ENCODE assay signal across 9 cellular contexts in the genomic region with DNA sequence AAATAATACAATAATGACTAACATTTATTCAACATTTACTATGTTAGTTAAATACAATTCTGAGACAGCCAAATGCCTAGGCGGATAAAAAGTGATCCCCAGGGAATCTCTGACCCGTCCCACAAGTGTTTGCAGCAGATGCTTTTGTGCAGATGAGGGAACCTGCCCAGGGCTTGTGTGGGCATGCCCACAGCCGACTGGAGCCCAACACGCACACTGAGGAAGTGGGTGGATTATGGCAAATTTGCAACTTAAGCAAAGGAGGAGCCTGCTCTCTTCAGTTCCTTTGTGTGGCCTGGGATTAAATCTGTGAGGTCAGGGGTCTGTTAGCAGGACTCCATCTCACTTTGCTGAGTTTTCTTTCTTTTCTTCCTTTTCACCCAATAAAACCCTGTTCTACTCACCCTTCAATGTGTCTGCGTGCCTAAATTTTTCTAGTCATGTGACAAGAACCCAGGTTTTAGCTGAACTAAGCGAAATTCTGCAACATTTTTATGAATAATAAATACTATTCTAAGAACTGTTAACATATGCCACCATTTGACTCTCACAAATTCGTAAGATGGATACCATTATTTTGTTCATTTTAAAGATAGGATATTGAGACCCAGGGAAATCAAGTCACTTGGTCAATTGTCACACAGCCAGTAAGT. TPM values are rescaled to one million over a fixed set of nuclear protein-coding genes. Genes with fewer than 3 reads are reported as not detected.
DNase-seq lines count a peak whose midpoint lies in the region; ATAC-seq and TF ChIP-seq lines count a peak whose summit lies in the region.
"Had no signal": no experiment of that assay in that cellular context is flagged by ENCODE, and none has a peak within 500 bp of the region (broad histone marks: within the 10 kb centered on the region; RNA-seq: fewer than 3 reads in every experiment).

No MANE protein-coding gene starts in this region.

- intact Hi-C loops in spleen (cut with DNase I; ENCODE audit: low total_unique reads), result no loop called here

- no peak overlapping the region for H2AFZ ChIP-seq in mesenchymal stem cell (ENCODE audit: low read depth, low read length)

- no peak overlapping the region for H3K4me3 ChIP-seq in mesenchymal stem cell (ENCODE audit: insufficient read depth in 1 of 2, low read depth in 1 of 2, low read length in 2 of 2)
- no peak overlapping the region for H3K4me3 ChIP-seq in spleen

- H3K9me3 Mint-ChIP-seq in T-helper 2 cell treated with Interferon-gamma antibody and Interleukin-4, amounts not matched to agents 5 μg/mL and 100 μg/mL, for 36 hours, result no peaks in the 10 kb centered on the region
- H3K9me3 Mint-ChIP-seq in mesothelial cell of epicardium, result peaks cover 3% of the 10 kb centered on the region

- no peaks in the 10 kb centered on the region for H3K27me3 ChIP-seq in mesenchymal stem cell (ENCODE audit: control insufficient read depth in 1 of 2, insufficient read depth in 1 of 2, low read length in 2 of 2)
- peaks cover 0 to 30% (median 0%) of the 10 kb centered on the region in 7 donors for H3K27me3 ChIP-seq in spleen (replicated peaks in 1 of 7)

- H3K36me3 ChIP-seq in mesenchymal stem cell (ENCODE audit: control insufficient read depth in 1 of 2, insufficient read depth in 2 of 2, low read depth in 1 of 2, low read length in 2 of 2), result no peaks in the 10 kb centered on the region
- no peaks in the 10 kb centered on the region for H3K36me3 ChIP-seq in spleen

- no peak overlapping the region for H2AK5ac ChIP-seq in mesenchymal stem cell (ENCODE audit: low read length, severe bottlenecking)

- 75% methylated on average over 6 of the region's 7 CpGs for WGBS in mesenchymal stem cell
- 55 to 68% (median 61%) methylated on average over 7 of the region's 7 CpGs for WGBS in spleen, 5 donors

- peak; percentile 63 for DNase-seq in GM04503 (ENCODE audit: low read depth)
- DNase-seq in SKM-1 (lab: John Stamatoyannopoulos, UW; ENCODE audit: unreplicated experiment), result peak; percentile 42
- no peak for DNase-seq in mesenchymal stem cell
- DNase-seq in GM19238 (ENCODE audit: insufficient read length, low spot score), result no peak
- no peak for DNase-seq in T-helper 2 cell treated with Interferon-gamma antibody and Interleukin-4, amounts not matched to agents 5 μg/mL and 100 μg/mL, for 36 hours (ENCODE audit: low spot score)
- no peak for DNase-seq in spleen
- no peak for DNase-seq in mesothelial cell of epicardium (ENCODE audit: low spot score in 2 of 2, unreplicated experiment in 2 of 2)

- no peak overlapping the region for H2BK15ac ChIP-seq in mesenchymal stem cell (ENCODE audit: low read depth, poor library complexity, severe bottlenecking)

- H4K91ac ChIP-seq in mesenchymal stem cell (ENCODE audit: low read length), result no peak overlapping the region

- H3K36me3 Mint-ChIP-seq in T-helper 2 cell treated with Interferon-gamma antibody and Interleukin-4, amounts not matched to agents 5 μg/mL and 100 μg/mL, for 36 hours (ENCODE audit: low read depth), result no peaks in the 10 kb centered on the region
- no peaks in the 10 kb centered on the region for H3K36me3 Mint-ChIP-seq in mesothelial cell of epicardium

- H2BK12ac ChIP-seq in mesenchymal stem cell (ENCODE audit: low read length in 2 of 2), result no peak overlapping the region

- H2BK120ac ChIP-seq in mesenchymal stem cell (ENCODE audit: low read depth, low read length), result no peak overlapping the region

- H3K9me3 ChIP-seq in mesenchymal stem cell (ENCODE audit: control insufficient read depth, low read length), result no peaks in the 10 kb centered on the region
- H3K9me3 ChIP-seq in spleen, result no peaks in the 10 kb centered on the region

- H3K27me3 Mint-ChIP-seq in T-helper 2 cell treated with Interferon-gamma antibody and Interleukin-4, amounts not matched to agents 5 μg/mL and 100 μg/mL, for 36 hours (ENCODE audit: low read depth), result peaks cover 18% of the 10 kb centered on the region
- H3K27me3 Mint-ChIP-seq in mesothelial cell of epicardium (ENCODE audit: low read depth), result peaks cover 38% of the 10 kb centered on the region

- H3K4ac ChIP-seq in mesenchymal stem cell (ENCODE audit: low read depth in 1 of 2, low read length in 2 of 2), result no peak overlapping the region

- no peaks in the 10 kb centered on the region for H3K79me1 ChIP-seq in mesenchymal stem cell (replicated peaks; ENCODE audit: low read length, poor library complexity, severe bottlenecking)

- no peak for TF ChIP-seq CTCF in spleen (IDR thresholded peaks at IDR 0.05 in 8 of 11, conservative IDR thresholded peaks at IDR 0.05 in 3 of 11)
- TF ChIP-seq CTCF in mesothelial cell of epicardium (IDR thresholded peaks at IDR 0.05; ENCODE audit: unreplicated experiment), result no peak

- no peak overlapping the region for H3K27ac ChIP-seq in mesenchymal stem cell (ENCODE audit: low read length, poor library complexity, severe bottlenecking)
- H3K27ac ChIP-seq in spleen, result no peak overlapping the region

- no peak overlapping the region for H3K4me3 Mint-ChIP-seq in T-helper 2 cell treated with Interferon-gamma antibody and Interleukin-4, amounts not matched to agents 5 μg/mL and 100 μg/mL, for 36 hours
- no peak overlapping the region for H3K4me3 Mint-ChIP-seq in mesothelial cell of epicardium

- no peak overlapping the region for H3K18ac ChIP-seq in mesenchymal stem cell (ENCODE audit: low read depth in 1 of 2, low read length in 2 of 2)

- no peak overlapping the region for H3K4me2 ChIP-seq in mesenchymal stem cell (ENCODE audit: low read length, poor library complexity, severe bottlenecking)

- H3K9ac ChIP-seq in mesenchymal stem cell (ENCODE audit: low read length), result peak overlapping the region; percentile 51

- no peak overlapping the region for H4K8ac ChIP-seq in mesenchymal stem cell (ENCODE audit: low read length)

- no peak overlapping the region for H3K23ac ChIP-seq in mesenchymal stem cell (ENCODE audit: low read length in 2 of 2)

- ATAC-seq in HG02798 (IDR thresholded peaks at IDR 0.05; ENCODE audit: poor library complexity, unreplicated experiment), result peak; percentile 50

- no peak overlapping the region for H3K27ac Mint-ChIP-seq in T-helper 2 cell treated with Interferon-gamma antibody and Interleukin-4, amounts not matched to agents 5 μg/mL and 100 μg/mL, for 36 hours
- no peak overlapping the region for H3K27ac Mint-ChIP-seq in mesothelial cell of epicardium

- H3K14ac ChIP-seq in mesenchymal stem cell (ENCODE audit: low read length in 2 of 2), result no peak overlapping the region

- no peak for TF ChIP-seq POLR2A in spleen (IDR thresholded peaks at IDR 0.05)

- H3K4me1 ChIP-seq in mesenchymal stem cell (ENCODE audit: control insufficient read depth, insufficient read depth, low read depth, low read length), result peaks cover 4% of the 10 kb centered on the region
- no peaks in the 10 kb centered on the region for H3K4me1 ChIP-seq in spleen

- H2BK5ac ChIP-seq in mesenchymal stem cell (ENCODE audit: low read depth, low read length, poor library complexity, severe bottlenecking), result no peak overlapping the region

- peaks cover 4% of the 10 kb centered on the region for H3K4me1 Mint-ChIP-seq in T-helper 2 cell treated with Interferon-gamma antibody and Interleukin-4, amounts not matched to agents 5 μg/mL and 100 μg/mL, for 36 hours (ENCODE audit: low read depth)
- peaks cover 3% of the 10 kb centered on the region for H3K4me1 Mint-ChIP-seq in mesothelial cell of epicardium

RNA-seq across cellular contexts. Expression of a gene that starts 13.9 kb away (rescaled TPM):
- not detected for polyA plus RNA-seq in mesenchymal stem cell (2013, experiment 1 of 2)
- not detected for polyA plus RNA-seq in mesenchymal stem cell (2013, experiment 2 of 2)
- total RNA-seq in spleen (not detected), mesothelial cell of epicardium (not detected in 3 replicates)
- not detected for polyA plus RNA-seq in spleen
- total RNA-seq: SK-MEL-5 had no signal

RNA-seq across cellular contexts. Expression of a gene that starts 44.0 kb away (rescaled TPM):
- 14.9 TPM for polyA plus RNA-seq in mesenchymal stem cell (2013, experiment 1 of 2)
- 16.4 TPM for polyA plus RNA-seq in mesenchymal stem cell (2013, experiment 2 of 2)
- total RNA-seq in spleen, result 1 to 10 TPM; 1.9 to 4.9 (median 3.8) TPM
- 10 to 100 TPM in 2 of 3 donors, 1 to 10 TPM in 1; 5.6 to 10.9 (median 10.5) TPM for polyA plus RNA-seq in spleen
- total RNA-seq in mesothelial cell of epicardium, result 12.1 to 14.5 TPM (median 13.4 TPM) in 3 replicates

Comparison
In these comparisons a context has a peak if more than half of its experiments do, and no peak if none do; other contexts are left out.
1. DNase-seq: peak in GM04503 (single experiment) and SKM-1 (single experiment); none in mesenchymal stem cell (single experiment), GM19238 (single experiment), T-helper 2 cell treated with Interferon-gamma antibody and Interleukin-4, amounts not matched to agents 5 μg/mL and 100 μg/mL, for 36 hours (single experiment), spleen (single experiment) and mesothelial cell of epicardium (0 of 2).